Comparison of ENCODE assay signal across 2 cellular contexts in the genomic region with DNA sequence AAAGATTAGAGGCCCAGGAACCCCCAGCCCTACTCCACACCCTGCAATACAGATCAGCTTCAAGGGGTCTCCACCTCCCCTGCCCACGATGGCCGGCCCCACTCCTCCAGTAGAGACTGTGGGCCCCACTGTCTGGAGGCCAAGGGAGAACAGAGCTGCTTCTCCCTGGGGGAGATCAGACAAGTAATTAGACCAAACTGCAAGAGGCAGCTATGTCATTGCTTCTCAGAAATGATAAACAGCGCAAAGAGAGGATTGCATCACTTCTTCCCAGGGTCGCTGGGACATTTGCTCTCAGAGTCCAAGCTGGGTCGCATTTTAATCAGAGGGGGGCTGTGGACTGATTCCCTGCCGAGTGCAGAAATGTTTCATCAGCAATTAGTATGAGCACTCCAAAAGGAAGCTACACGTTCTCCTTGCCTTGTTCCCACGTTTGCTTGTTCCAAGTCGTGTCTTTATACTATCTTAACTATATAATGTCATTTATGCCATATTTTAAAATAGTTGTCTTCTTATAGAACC.
TF ChIP-seq lines count a peak whose summit lies in the region.

No MANE protein-coding gene starts in this region.

TF ChIP-seq in HepG2, 621 proteins besides CTCF, POLR2A, EP300 and RAD21:
- TF ChIP-seq ETV6 (CRISPR knock-in tag; conservative IDR thresholded peaks at IDR 0.05) (no peak), ZNF816 (CRISPR knock-in tag; IDR thresholded peaks at IDR 0.05; ENCODE audit: borderline replicate concordance) (no peak), ZSCAN20 (CRISPR knock-in tag; IDR thresholded peaks at IDR 0.05; ENCODE audit: borderline replicate concordance) (no peak), CEBPB (IDR thresholded peaks at IDR 0.05; ENCODE audit: borderline replicate concordance, low read depth, low read length) (peak; percentile 84), RAD51 (IDR thresholded peaks at IDR 0.05; ENCODE audit: borderline replicate concordance) (no peak), GATAD2A (CRISPR knock-in tag; IDR thresholded peaks at IDR 0.05) (0 out of 2 replicates have a peak, but pooled peaks have one; percentile 39), CEBPG (CRISPR knock-in tag; IDR thresholded peaks at IDR 0.05) (peak; percentile 56)
- TF ChIP-seq, protein P1, sequence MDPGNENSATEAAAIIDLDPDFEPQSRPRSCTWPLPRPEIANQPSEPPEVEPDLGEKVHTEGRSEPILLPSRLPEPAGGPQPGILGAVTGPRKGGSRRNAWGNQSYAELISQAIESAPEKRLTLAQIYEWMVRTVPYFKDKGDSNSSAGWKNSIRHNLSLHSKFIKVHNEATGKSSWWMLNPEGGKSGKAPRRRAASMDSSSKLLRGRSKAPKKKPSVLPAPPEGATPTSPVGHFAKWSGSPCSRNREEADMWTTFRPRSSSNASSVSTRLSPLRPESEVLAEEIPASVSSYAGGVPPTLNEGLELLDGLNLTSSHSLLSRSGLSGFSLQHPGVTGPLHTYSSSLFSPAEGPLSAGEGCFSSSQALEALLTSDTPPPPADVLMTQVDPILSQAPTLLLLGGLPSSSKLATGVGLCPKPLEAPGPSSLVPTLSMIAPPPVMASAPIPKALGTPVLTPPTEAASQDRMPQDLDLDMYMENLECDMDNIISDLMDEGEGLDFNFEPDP (CRISPR knock-in tag; conservative IDR thresholded peaks at IDR 0.05), result no peak
- TF ChIP-seq, protein P2, sequence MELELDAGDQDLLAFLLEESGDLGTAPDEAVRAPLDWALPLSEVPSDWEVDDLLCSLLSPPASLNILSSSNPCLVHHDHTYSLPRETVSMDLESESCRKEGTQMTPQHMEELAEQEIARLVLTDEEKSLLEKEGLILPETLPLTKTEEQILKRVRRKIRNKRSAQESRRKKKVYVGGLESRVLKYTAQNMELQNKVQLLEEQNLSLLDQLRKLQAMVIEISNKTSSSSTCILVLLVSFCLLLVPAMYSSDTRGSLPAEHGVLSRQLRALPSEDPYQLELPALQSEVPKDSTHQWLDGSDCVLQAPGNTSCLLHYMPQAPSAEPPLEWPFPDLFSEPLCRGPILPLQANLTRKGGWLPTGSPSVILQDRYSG (CRISPR knock-in tag; IDR thresholded peaks at IDR 0.05), result no peak
- TF ChIP-seq, protein P3, sequence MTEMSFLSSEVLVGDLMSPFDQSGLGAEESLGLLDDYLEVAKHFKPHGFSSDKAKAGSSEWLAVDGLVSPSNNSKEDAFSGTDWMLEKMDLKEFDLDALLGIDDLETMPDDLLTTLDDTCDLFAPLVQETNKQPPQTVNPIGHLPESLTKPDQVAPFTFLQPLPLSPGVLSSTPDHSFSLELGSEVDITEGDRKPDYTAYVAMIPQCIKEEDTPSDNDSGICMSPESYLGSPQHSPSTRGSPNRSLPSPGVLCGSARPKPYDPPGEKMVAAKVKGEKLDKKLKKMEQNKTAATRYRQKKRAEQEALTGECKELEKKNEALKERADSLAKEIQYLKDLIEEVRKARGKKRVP (CRISPR knock-in tag; IDR thresholded peaks at IDR 0.05), result peak in 1 of 2 experiments; percentile 64; a peak in 1 of 4 replicates
TF ChIP-seq in HepG2: peak in this region for 4.

TF ChIP-seq in WTC11, 78 proteins besides CTCF, POLR2A, EP300 and RAD21:
- TF ChIP-seq GTF2I (CRISPR knock-in tag; conservative IDR thresholded peaks at IDR 0.05) (no peak), JAZF1 (CRISPR knock-in tag; IDR thresholded peaks at IDR 0.05) (no peak), PRRX2 (CRISPR knock-in tag; IDR thresholded peaks at IDR 0.05) (no peak), GABPB1 (CRISPR knock-in tag; IDR thresholded peaks at IDR 0.05) (peak; percentile 63)
- TF ChIP-seq, protein P4, sequence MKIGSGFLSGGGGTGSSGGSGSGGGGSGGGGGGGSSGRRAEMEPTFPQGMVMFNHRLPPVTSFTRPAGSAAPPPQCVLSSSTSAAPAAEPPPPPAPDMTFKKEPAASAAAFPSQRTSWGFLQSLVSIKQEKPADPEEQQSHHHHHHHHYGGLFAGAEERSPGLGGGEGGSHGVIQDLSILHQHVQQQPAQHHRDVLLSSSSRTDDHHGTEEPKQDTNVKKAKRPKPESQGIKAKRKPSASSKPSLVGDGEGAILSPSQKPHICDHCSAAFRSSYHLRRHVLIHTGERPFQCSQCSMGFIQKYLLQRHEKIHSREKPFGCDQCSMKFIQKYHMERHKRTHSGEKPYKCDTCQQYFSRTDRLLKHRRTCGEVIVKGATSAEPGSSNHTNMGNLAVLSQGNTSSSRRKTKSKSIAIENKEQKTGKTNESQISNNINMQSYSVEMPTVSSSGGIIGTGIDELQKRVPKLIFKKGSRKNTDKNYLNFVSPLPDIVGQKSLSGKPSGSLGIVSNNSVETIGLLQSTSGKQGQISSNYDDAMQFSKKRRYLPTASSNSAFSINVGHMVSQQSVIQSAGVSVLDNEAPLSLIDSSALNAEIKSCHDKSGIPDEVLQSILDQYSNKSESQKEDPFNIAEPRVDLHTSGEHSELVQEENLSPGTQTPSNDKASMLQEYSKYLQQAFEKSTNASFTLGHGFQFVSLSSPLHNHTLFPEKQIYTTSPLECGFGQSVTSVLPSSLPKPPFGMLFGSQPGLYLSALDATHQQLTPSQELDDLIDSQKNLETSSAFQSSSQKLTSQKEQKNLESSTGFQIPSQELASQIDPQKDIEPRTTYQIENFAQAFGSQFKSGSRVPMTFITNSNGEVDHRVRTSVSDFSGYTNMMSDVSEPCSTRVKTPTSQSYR (CRISPR knock-in tag; IDR thresholded peaks at IDR 0.05), result no peak
